Comparison of ENCODE assay signal across 12 cellular contexts in the genomic region with DNA sequence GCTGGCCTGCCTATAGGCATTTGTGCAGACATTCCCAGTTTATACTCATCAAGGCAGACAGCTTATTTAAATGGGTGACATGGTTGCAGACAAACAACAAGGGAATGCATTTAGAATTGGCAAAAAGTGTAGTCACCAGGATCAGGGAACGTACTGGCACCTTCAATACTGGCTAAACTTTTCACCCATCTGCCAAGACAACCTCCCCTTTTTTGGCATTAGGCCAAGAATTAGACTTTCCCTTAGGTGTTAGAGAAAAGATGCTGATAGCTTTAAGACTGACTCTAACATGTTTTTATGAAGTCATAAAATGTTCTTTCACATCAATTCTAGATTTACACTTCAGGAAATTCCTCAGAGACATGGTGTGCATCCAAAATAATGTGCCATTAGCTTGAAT.
"Had no signal": no experiment of that assay in that cellular context is flagged by ENCODE, and none has a peak within 500 bp of the region (broad histone marks: within the 10 kb centered on the region; RNA-seq: fewer than 3 reads in every experiment).

No MANE protein-coding gene starts in this region.

- H3K36me3 ChIP-seq: pancreas had no signal

- H3K27me3 ChIP-seq: pancreas, tibial artery had no signal

- H3K4me3 ChIP-seq: mucosa of descending colon, pancreas, tibial artery had no signal

- H3K9me3 ChIP-seq: mucosa of descending colon, pancreas, tibial artery had no signal

- H3K27ac ChIP-seq: pancreas, tibial artery had no signal

- ATAC-seq: activated T-cell treated with anti-CD3 and anti-CD28 coated beads, Interleukin-2, amount 50 U/mL, for 4 hours; left colon; mucosa of descending colon; naive thymus-derived CD4-positive, alpha-beta T cell; pancreas; stimulated activated naive B cell treated with anti-CD40 and anti-IgM and Interleukin-4, amounts not matched to agents 10 μg/mL and 1 μg/mL and 100 μg/mL, for 72 hours; WTC11 had no signal

- DNase-seq: activated CD4-positive, alpha-beta memory T cell treated with anti-CD3 and anti-CD28 coated beads, Interleukin-2, amount 10 ng/mL, durations not matched to agents 7 days and 5 days; activated CD4-positive, alpha-beta T cell treated with anti-CD3 and anti-CD28 coated beads for 4 hours; activated effector memory CD4-positive, alpha-beta T cell treated with Interleukin-2 at 50 U/mL for 16 hours; activated naive CD4-positive, alpha-beta T cell treated with anti-CD3 and anti-CD28 coated beads, Interleukin-2, amount 50 U/mL, for 16 hours; activated T-cell treated with anti-CD3 and anti-CD28 coated beads, Interleukin-2, amount 50 U/mL, for 4 hours; left colon; mucosa of descending colon; naive thymus-derived CD4-positive, alpha-beta T cell; pancreas; stimulated activated naive B cell treated with anti-CD40 and anti-IgM and Interleukin-4, amounts not matched to agents 10 μg/mL and 1 μg/mL and 100 μg/mL, for 72 hours; tibial artery had no signal

- H3K4me1 ChIP-seq: pancreas had no signal
